10 cellular contexts compared by ENCODE assay signal in genomic region chr11:102368472-102368871, GRCh38. TPM values are rescaled to one million over a fixed set of nuclear protein-coding genes. Genes with fewer than 3 reads are reported as not detected.
DNase-seq lines count a peak whose midpoint lies in the region; ATAC-seq and TF ChIP-seq lines count a peak whose summit lies in the region.
"Had no signal": no experiment of that assay in that cellular context is flagged by ENCODE, and none has a peak within 500 bp of the region (broad histone marks: within the 10 kb centered on the region; RNA-seq: fewer than 3 reads in every experiment).

No MANE protein-coding gene starts in this region.

- H3K4me1 Mint-ChIP-seq in T-helper 1 cell treated with Interleukin-12 subunit alpha and Interleukin-12 subunit beta and Interleukin-4 antibody, amounts not matched to agents 30 μg/mL and 1 μg/mL, for 36 hours (ENCODE audit: low read depth): peaks cover 27% of the 10 kb centered on the region

- no peaks in the 10 kb centered on the region for H3K9me3 Mint-ChIP-seq in T-helper 1 cell treated with Interleukin-12 subunit alpha and Interleukin-12 subunit beta and Interleukin-4 antibody, amounts not matched to agents 30 μg/mL and 1 μg/mL, for 36 hours

- H3K27ac Mint-ChIP-seq in T-helper 1 cell treated with Interleukin-12 subunit alpha and Interleukin-12 subunit beta and Interleukin-4 antibody, amounts not matched to agents 30 μg/mL and 1 μg/mL, for 36 hours: peak overlapping the region; percentile 27

- H3K9me3 ChIP-seq in lower lobe of right lung: no peaks in the 10 kb centered on the region

- DNase-seq in GM13977 (ENCODE audit: low spot score): peak; percentile 80
- DNase-seq in SKM-1 treated with dmso at 0.1 percent for 144 hours (lab: John Stamatoyannopoulos, UW; ENCODE audit: unreplicated experiment): no peak
- DNase-seq in NCI-H446 (lab: John Stamatoyannopoulos, UW): no peak
- DNase-seq in lower lobe of right lung: no peak
- DNase-seq in NCI-H1105 treated with DMSO at 0.1 percent for 48 hours (lab: John Stamatoyannopoulos, UW): no peak
- DNase-seq: stimulated activated CD4-positive, alpha-beta T cell treated with anti-CD3 and anti-CD28 coated beads, Interleukin-2, amount 100 ng/mL, for 48 hours had no signal

- no peaks in the 10 kb centered on the region for H3K27me3 ChIP-seq in lower lobe of right lung (ENCODE audit: low read depth)

- ATAC-seq in GM19438 (IDR thresholded peaks at IDR 0.05; ENCODE audit: low read depth, unreplicated experiment) (peak; percentile 100), HG03025 (IDR thresholded peaks at IDR 0.05; ENCODE audit: low FRiP score, unreplicated experiment) (peak; percentile 100), lower lobe of right lung (no peak)

- no peaks in the 10 kb centered on the region for H3K27me3 Mint-ChIP-seq in T-helper 1 cell treated with Interleukin-12 subunit alpha and Interleukin-12 subunit beta and Interleukin-4 antibody, amounts not matched to agents 30 μg/mL and 1 μg/mL, for 36 hours (ENCODE audit: low read depth)

- peaks cover 5% of the 10 kb centered on the region for H3K4me1 ChIP-seq in lower lobe of right lung

- no peak overlapping the region for H3K4me3 ChIP-seq in lower lobe of right lung

- in situ Hi-C loops in GM13977 (cut with MboI; ENCODE audit: low pct_unique_long_range_greater_than_20kb, low sequenced_read_pairs, unreplicated experiment): no loop called here

- peaks cover 53% of the 10 kb centered on the region for H3K36me3 ChIP-seq in lower lobe of right lung

- intact Hi-C loops in lower lobe of right lung (cut with DNase I): no loop called here

- no peak overlapping the region for H3K27ac ChIP-seq in lower lobe of right lung
- H3K27ac ChIP-seq: VCaP had no signal

- H3K36me3 Mint-ChIP-seq in T-helper 1 cell treated with Interleukin-12 subunit alpha and Interleukin-12 subunit beta and Interleukin-4 antibody, amounts not matched to agents 30 μg/mL and 1 μg/mL, for 36 hours (ENCODE audit: low read depth): peaks cover 44% of the 10 kb centered on the region

- no peak overlapping the region for H3K4me3 Mint-ChIP-seq in T-helper 1 cell treated with Interleukin-12 subunit alpha and Interleukin-12 subunit beta and Interleukin-4 antibody, amounts not matched to agents 30 μg/mL and 1 μg/mL, for 36 hours

- no peak for TF ChIP-seq CTCF in GM13977 (IDR thresholded peaks at IDR 0.05; ENCODE audit: extremely low read depth, insufficient read depth, missing control alignments)
- no peak for TF ChIP-seq CTCF in lower lobe of right lung (IDR thresholded peaks at IDR 0.05)

RNA-seq across cellular contexts. Expression of gene BIRC2, which starts 21.5 kb away (rescaled TPM):
- 46.0 TPM for total RNA-seq in lower lobe of right lung

RNA-seq across cellular contexts. Expression of gene BIRC3, which starts 51.2 kb away (rescaled TPM):
- total RNA-seq in lower lobe of right lung: 17.8 TPM

Comparison
In these comparisons a context has a peak if more than half of its experiments do, and no peak if none do; other contexts are left out.
1. ATAC-seq: peak in GM19438 (single experiment) and HG03025 (single experiment); none in lower lobe of right lung (0 of 2).